In the genomic region with DNA sequence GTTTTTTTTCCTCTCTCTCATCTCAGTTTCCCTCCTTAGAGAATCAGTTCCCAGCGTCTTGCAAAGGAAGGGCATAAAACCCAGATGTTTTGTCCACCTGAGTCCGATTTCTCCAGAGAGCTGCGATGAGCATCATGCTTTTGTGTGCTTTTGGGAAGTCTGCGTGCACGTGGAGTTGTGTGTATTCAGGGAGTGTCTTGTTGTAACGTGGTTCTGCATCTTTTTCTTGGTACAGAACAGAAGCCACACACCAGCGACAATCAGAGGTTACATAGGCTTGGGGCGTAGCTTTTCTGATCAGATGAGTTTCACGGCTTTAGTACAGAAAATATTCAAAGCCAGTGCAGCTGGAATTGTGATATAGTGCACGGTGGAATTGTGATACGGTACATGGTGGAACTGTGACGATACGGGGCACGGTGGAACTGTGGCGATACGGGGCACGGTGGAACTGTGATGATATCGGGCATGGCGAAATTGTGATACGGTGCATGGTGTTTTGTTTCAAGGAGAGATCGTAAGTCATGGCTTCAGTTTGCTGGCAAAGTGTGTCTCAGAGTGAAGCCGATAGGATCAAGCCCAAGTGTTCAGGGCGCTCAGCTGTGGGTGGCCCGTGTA, we compare ENCODE assay signal across 14 cellular contexts. TPM values are rescaled to one million over a fixed set of nuclear protein-coding genes. Genes with fewer than 3 reads are reported as not detected.
A peak's percentile ranks its signal among the peaks of the same experiment; 100 is the strongest.
DNase-seq lines count a peak whose midpoint lies in the region; ATAC-seq and TF ChIP-seq lines count a peak whose summit lies in the region.
"Had no signal": no experiment of that assay in that cellular context is flagged by ENCODE, and none has a peak within 500 bp of the region (broad histone marks: within the 10 kb centered on the region; RNA-seq: fewer than 3 reads in every experiment).

No MANE protein-coding gene starts in this region.

- H3K36me3 Mint-ChIP-seq in activated naive CD4-positive, alpha-beta T cell treated with anti-CD3 and anti-CD28 coated beads, Interleukin-2, amount 50 U/mL, for 24 hours: peaks cover 3% of the 10 kb centered on the region
- H3K36me3 Mint-ChIP-seq in brain: peaks cover 87% of the 10 kb centered on the region
- peaks cover 7% of the 10 kb centered on the region for H3K36me3 Mint-ChIP-seq in memory B cell

- H3K27ac Mint-ChIP-seq in activated naive CD4-positive, alpha-beta T cell treated with anti-CD3 and anti-CD28 coated beads, Interleukin-2, amount 50 U/mL, for 24 hours: peak overlapping the region; percentile 25
- H3K27ac Mint-ChIP-seq in brain (peak overlapping the region; percentile 25 to 68 (median 29)), memory B cell (peak overlapping the region; percentile 20)
- H3K27ac Mint-ChIP-seq: activated CD4-positive, alpha-beta T cell treated with anti-CD3 and anti-CD28 coated beads, Interleukin-2, amount 10 ng/mL, durations not matched to agents 7 days and 5 days had no signal

- WGBS in thymus: 92% methylated on average over 24 of the region's 24 CpGs

- ATAC-seq in memory B cell (ENCODE audit: low read depth) (no peak), foreskin keratinocyte (no peak)

- H3K27ac ChIP-seq in thymus (ENCODE audit: low read depth) (peak overlapping the region; percentile 55), foreskin keratinocyte (no peak overlapping the region)
- H3K27ac ChIP-seq: SK-N-MC had no signal

- H3K9me3 Mint-ChIP-seq in activated naive CD4-positive, alpha-beta T cell treated with anti-CD3 and anti-CD28 coated beads, Interleukin-2, amount 50 U/mL, for 24 hours: no peaks in the 10 kb centered on the region
- peaks cover 4 to 46% (median 23%) of the 10 kb centered on the region in 5 experiments for H3K9me3 Mint-ChIP-seq in brain
- H3K9me3 Mint-ChIP-seq in memory B cell: no peaks in the 10 kb centered on the region
- H3K9me3 Mint-ChIP-seq: activated CD4-positive, alpha-beta T cell treated with anti-CD3 and anti-CD28 coated beads, Interleukin-2, amount 10 ng/mL, durations not matched to agents 7 days and 5 days had no signal

- TF ChIP-seq CTCF in brain (conservative IDR thresholded peaks at IDR 0.05) (no peak), foreskin keratinocyte (conservative IDR thresholded peaks at IDR 0.05) (no peak)

- no peaks in the 10 kb centered on the region for H3K9me3 ChIP-seq in thymus (ENCODE audit: control insufficient read depth)

- H3K27me3 ChIP-seq in thymus (ENCODE audit: control insufficient read depth, insufficient read depth): no peaks in the 10 kb centered on the region
- no peaks in the 10 kb centered on the region for H3K27me3 ChIP-seq in foreskin keratinocyte

- H3K4me1 ChIP-seq in thymus (ENCODE audit: control insufficient read depth, insufficient read depth, low read length) (no peaks in the 10 kb centered on the region), foreskin keratinocyte (no peaks in the 10 kb centered on the region)

- H3K4me3 ChIP-seq in thymus (ENCODE audit: low read length): no peak overlapping the region
- H3K4me3 ChIP-seq: SK-N-MC had no signal

- no peak for DNase-seq in activated naive CD4-positive, alpha-beta T cell treated with anti-CD3 and anti-CD28 coated beads, Interleukin-2, amount 50 U/mL, for 16 hours
- no peak for DNase-seq in memory B cell (ENCODE audit: low spot score in 2 of 2)
- no peak for DNase-seq in HPDE6-E6E7 (ENCODE audit: extremely low spot score)
- DNase-seq in foreskin keratinocyte: no peak
- no peak for DNase-seq in DMS153 (lab: John Stamatoyannopoulos, UW)
- DNase-seq: activated CD4-positive, alpha-beta T cell treated with anti-CD3 and anti-CD28 coated beads, Interleukin-2, amount 10 ng/mL, durations not matched to agents 7 days and 5 days; activated naive CD4-positive, alpha-beta T cell treated with Interleukin-2 at 50 U/mL for 16 hours; MM.1S; NCI-H524 treated with DMSO at 0.1 percent for 48 hours; stimulated activated naive CD4-positive, alpha-beta T cell treated with Interleukin-2 at 50 U/mL for 16 hours had no signal

- peaks cover 22% of the 10 kb centered on the region for H3K36me3 ChIP-seq in thymus (ENCODE audit: control insufficient read depth, insufficient read depth)

- H3K4me1 Mint-ChIP-seq in activated naive CD4-positive, alpha-beta T cell treated with anti-CD3 and anti-CD28 coated beads, Interleukin-2, amount 50 U/mL, for 24 hours: peaks cover 89% of the 10 kb centered on the region
- H3K4me1 Mint-ChIP-seq in brain (peaks cover 62% of the 10 kb centered on the region), memory B cell (peaks cover 46% of the 10 kb centered on the region)

- H3K4me3 Mint-ChIP-seq in activated naive CD4-positive, alpha-beta T cell treated with anti-CD3 and anti-CD28 coated beads, Interleukin-2, amount 50 U/mL, for 24 hours: no peak overlapping the region
- H3K4me3 Mint-ChIP-seq in brain (peak overlapping the region in 1 of 5 experiments; percentile 1), memory B cell (no peak overlapping the region)
- H3K4me3 Mint-ChIP-seq: activated CD4-positive, alpha-beta T cell treated with anti-CD3 and anti-CD28 coated beads, Interleukin-2, amount 10 ng/mL, durations not matched to agents 7 days and 5 days had no signal

- H3K27me3 Mint-ChIP-seq in activated naive CD4-positive, alpha-beta T cell treated with anti-CD3 and anti-CD28 coated beads, Interleukin-2, amount 50 U/mL, for 24 hours: no peaks in the 10 kb centered on the region
- no peaks in the 10 kb centered on the region for H3K27me3 Mint-ChIP-seq in brain
- no peaks in the 10 kb centered on the region for H3K27me3 Mint-ChIP-seq in memory B cell
- H3K27me3 Mint-ChIP-seq: activated CD4-positive, alpha-beta T cell treated with anti-CD3 and anti-CD28 coated beads, Interleukin-2, amount 10 ng/mL, durations not matched to agents 7 days and 5 days had no signal

RNA-seq across cellular contexts. Expression of a gene that starts 32.8 kb away (rescaled TPM):
- polyA plus RNA-seq in brain (ENCODE audit: insufficient read depth, low read depth, low replicate concordance) (8.0 TPM), thymus (7.6 TPM), foreskin keratinocyte (3.6 and 3.8 TPM in 2 replicates)
- 20.9 and 22.2 TPM in 2 replicates for total RNA-seq in foreskin keratinocyte
